8 cellular contexts compared by ENCODE assay signal in genomic region chr4:37453361-37454262, GRCh38.
DNase-seq lines count a peak whose midpoint lies in the region; ATAC-seq and TF ChIP-seq lines count a peak whose summit lies in the region.

No MANE protein-coding gene starts in this region.

- H3K4me1 ChIP-seq in KMS-11 (ENCODE audit: low read depth, poor library complexity, severe bottlenecking) (peaks cover 9% of the 10 kb centered on the region), OCI-LY7 (ENCODE audit: insufficient read depth, low read length, poor library complexity, severe bottlenecking) (no peaks in the 10 kb centered on the region)

- CTCF ChIA-PET in OCI-LY7 (lab: Charles Lee; ENCODE audit: unreplicated experiment), result no interaction called here

- no peaks in the 10 kb centered on the region for H3K27me3 ChIP-seq in KMS-11 (ENCODE audit: insufficient read depth, low read depth)
- no peaks in the 10 kb centered on the region for H3K27me3 ChIP-seq in layer of hippocampus (ENCODE audit: control insufficient read depth, insufficient read depth, low read length)

- H2AFZ ChIP-seq in KMS-11 (ENCODE audit: low read depth) (peak overlapping the region; percentile 96), OCI-LY7 (ENCODE audit: low read length) (no peak overlapping the region)

- no peaks in the 10 kb centered on the region for H3K9me3 ChIP-seq in OCI-LY7 (ENCODE audit: low read length)

- no peak overlapping the region for H3K4me3 ChIP-seq in KMS-11 (IDR thresholded peaks at IDR 0.05; ENCODE audit: insufficient read depth, low read depth, low read length)
- no peak overlapping the region for H3K4me3 ChIP-seq in OCI-LY7 (ENCODE audit: low read depth, low read length, poor library complexity, severe bottlenecking)

- in situ Hi-C loops in Caki2 (cut with HindIII; ENCODE audit: low pct_unique_long_range_greater_than_20kb, low sequenced_read_pairs), result no loop called here

- H4K20me1 ChIP-seq in KMS-11 (ENCODE audit: insufficient read depth), result no peaks in the 10 kb centered on the region
- no peaks in the 10 kb centered on the region for H4K20me1 ChIP-seq in OCI-LY7 (ENCODE audit: insufficient read depth, low read length)

- H3K9ac ChIP-seq in KMS-11, result peak overlapping the region; percentile 61; the same call in 1 of the 2 replicates

- POLR2A ChIA-PET in OCI-LY7 (lab: Charles Lee), result no interaction called here

- DNase-seq in Caki2 (ENCODE audit: low read depth), result peak; percentile 76
- peak; percentile 86 for DNase-seq in cerebellum (ENCODE audit: low spot score)
- peak; percentile 69 for DNase-seq in stimulated activated CD4-positive, alpha-beta T cell treated with anti-CD3 and anti-CD28 coated beads, Interleukin-15, amount 100 ng/mL, for 24 hours
- DNase-seq in OCI-LY7 (ENCODE audit: low spot score), result no peak

- no peaks in the 10 kb centered on the region for H3K36me3 ChIP-seq in KMS-11 (ENCODE audit: insufficient read depth)
- H3K36me3 ChIP-seq in OCI-LY7 (ENCODE audit: insufficient read depth, low read length), result no peaks in the 10 kb centered on the region

- H3K27ac ChIP-seq in KMS-11 (peak overlapping the region; percentile 28; the same call in 1 of the 2 replicates), layer of hippocampus (ENCODE audit: low read depth, low read length) (peak overlapping the region; percentile 46), OCI-LY7 (ENCODE audit: low read depth, low read length, poor library complexity, severe bottlenecking) (no peak overlapping the region)

- TF ChIP-seq CTCF in KMS-11 (conservative IDR thresholded peaks at IDR 0.05; ENCODE audit: low read depth, low read length) (no peak), OCI-LY7 (conservative IDR thresholded peaks at IDR 0.05; ENCODE audit: low read length) (no peak)

- H3K79me2 ChIP-seq in KMS-11 (ENCODE audit: insufficient read depth, low read depth) (no peaks in the 10 kb centered on the region), OCI-LY7 (ENCODE audit: insufficient read depth, low read depth, low read length) (no peaks in the 10 kb centered on the region)

- H3K4me2 ChIP-seq in KMS-11 (peak overlapping the region; percentile 76), OCI-LY7 (ENCODE audit: low read length) (no peak overlapping the region)

- H3K9me2 ChIP-seq in OCI-LY7 (ENCODE audit: insufficient read depth, low read length), result no peaks in the 10 kb centered on the region

- intact Hi-C loops in OCI-LY7 (cut with micrococcal nuclease; ENCODE audit: unreplicated experiment), result loop anchor here (1.0 to 2.0 kb wide), 2 partner anchors 113 to 339 kb away; no protein-coding TSS in a partner anchor

- no TSS peak for BruUV-seq in OCI-LY7 (replicated peaks; lab: Mats Ljungman, UMichigan)

- peak; percentile 66 for ATAC-seq in GM21528 (IDR thresholded peaks at IDR 0.05; ENCODE audit: low FRiP score, unreplicated experiment)
- peak; percentile 82 to 90 for ATAC-seq in activated CD4-positive, CD25-positive, alpha-beta regulatory T cell treated with anti-CD3 and anti-CD28 coated beads, Interleukin-2, amount 50 U/mL, for 24 hours
